Comparison of ENCODE assay signal across 18 cellular contexts in the genomic region with DNA sequence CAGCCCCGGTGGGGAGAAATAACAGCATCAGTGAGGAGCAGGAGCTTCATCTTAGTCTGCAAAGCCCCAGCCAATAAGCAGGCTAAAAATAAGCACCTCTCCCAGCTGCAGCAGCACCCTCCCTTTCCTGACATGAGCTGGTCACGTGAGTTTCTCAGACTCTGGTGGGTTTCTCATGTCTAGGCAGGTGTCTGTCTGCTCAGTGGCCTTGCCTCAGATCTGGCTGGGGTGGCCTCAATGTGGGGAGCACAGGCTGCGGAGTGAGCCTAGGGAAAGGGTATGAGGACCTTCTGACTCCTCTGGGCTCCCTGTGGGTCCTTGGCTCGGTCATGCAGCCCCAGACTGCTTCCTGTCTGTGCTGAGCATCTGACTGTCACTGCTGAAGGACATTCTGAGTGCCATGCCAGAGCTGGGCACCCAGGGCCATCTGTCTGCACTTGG.
DNase-seq lines count a peak whose midpoint lies in the region; FAIRE-seq and TF ChIP-seq lines count a peak whose summit lies in the region.
"Had no signal": no experiment of that assay in that cellular context is flagged by ENCODE, and none has a peak within 500 bp of the region (broad histone marks: within the 10 kb centered on the region; RNA-seq: fewer than 3 reads in every experiment).

No MANE protein-coding gene starts in this region.

- H3K4me3 ChIP-seq in osteoblast (ENCODE audit: insufficient read depth, low read length): no peak overlapping the region
- H3K4me3 ChIP-seq: cardiac muscle cell, esophagus muscularis mucosa, GM23338, lower lobe of right lung, pancreas, SJCRH30 had no signal

- H3K79me2 ChIP-seq in osteoblast (ENCODE audit: insufficient read depth, low read length): no peaks in the 10 kb centered on the region

- H3K27me3 ChIP-seq in osteoblast (ENCODE audit: insufficient read depth, low read length): peaks cover 7% of the 10 kb centered on the region
- H3K27me3 ChIP-seq: pancreas, SJCRH30 had no signal

- H3K9me3 ChIP-seq in osteoblast (ENCODE audit: low read depth, low read length): no peaks in the 10 kb centered on the region
- H3K9me3 ChIP-seq: esophagus muscularis mucosa, lower lobe of right lung, pancreas, SJCRH30 had no signal

- peaks cover 7% of the 10 kb centered on the region for H3K4me1 ChIP-seq in osteoblast (ENCODE audit: insufficient read depth, low read length)
- H3K4me1 ChIP-seq: esophagus muscularis mucosa, pancreas, SJCRH30 had no signal

- no peaks in the 10 kb centered on the region for H4K20me1 ChIP-seq in osteoblast (ENCODE audit: insufficient read depth, low read length)

- no peak for TF ChIP-seq CTCF in osteoblast (IDR thresholded peaks at IDR 0.05; ENCODE audit: extremely low read depth, low read depth, low read length)

- TF ChIP-seq POLR2A in GM12892 (IDR thresholded peaks at IDR 0.05; ENCODE audit: low read depth, low read length): no peak

- H3K36me3 ChIP-seq in osteoblast (ENCODE audit: insufficient read depth, low read length): no peaks in the 10 kb centered on the region
- H3K36me3 ChIP-seq: cardiac muscle cell, esophagus muscularis mucosa, lower lobe of right lung, pancreas, SJCRH30 had no signal

- H3K27ac ChIP-seq in caudate nucleus (ENCODE audit: low read depth, low read length) (peak overlapping the region; percentile 44), osteoblast (ENCODE audit: low read depth, low read length) (no peak overlapping the region)
- H3K27ac ChIP-seq: cardiac muscle cell, esophagus muscularis mucosa, HL-60, lower lobe of right lung, pancreas, SJCRH30 had no signal

- H3K4me2 ChIP-seq in osteoblast (ENCODE audit: insufficient read depth, low read length): no peak overlapping the region
- H3K4me2 ChIP-seq: GM23338 had no signal

- DNase-seq in NCI-H82 (lab: John Stamatoyannopoulos, UW) (peak; percentile 36), NCI-H82 treated with DMSO at 0.1 percent for 48 hours (lab: John Stamatoyannopoulos, UW; ENCODE audit: unreplicated experiment) (no peak), NCI-H1694 (lab: John Stamatoyannopoulos, UW) (peak; percentile 54), caudate nucleus (lab: John Stamatoyannopoulos, UW) (peak in 16 of 61 donors; percentile 14 to 84 (median 54)), osteoblast (ENCODE audit: insufficient read length, low spot score, missing footprints) (peak; percentile 38), UCSD-AML1 (lab: John Stamatoyannopoulos, UW; ENCODE audit: unreplicated experiment) (no peak), GM12892 (ENCODE audit: insufficient read length) (no peak), T-helper 9 cell (no peak)
- DNase-seq: lower lobe of right lung, NCI-H510A treated with DMSO at 0.1 percent for 48 hours, pancreas, SJCRH30, trophoblast cell had no signal

- no peak for FAIRE-seq in GM12892 (lab: Jason Lieb, UNC)
- FAIRE-seq: A204.1, pancreas had no signal

- no peak overlapping the region for H2AFZ ChIP-seq in osteoblast (ENCODE audit: low read length)
- H2AFZ ChIP-seq: GM23338 had no signal

Comparison
In these comparisons a context has a peak if more than half of its experiments do, and no peak if none do; other contexts are left out.
1. DNase-seq: peak in NCI-H82 (single experiment), NCI-H1694 (single experiment) and osteoblast (single experiment); none in NCI-H82 treated with DMSO at 0.1 percent for 48 hours (single experiment), UCSD-AML1 (single experiment), GM12892 (single experiment) and T-helper 9 cell (single experiment).